In the genomic region with DNA sequence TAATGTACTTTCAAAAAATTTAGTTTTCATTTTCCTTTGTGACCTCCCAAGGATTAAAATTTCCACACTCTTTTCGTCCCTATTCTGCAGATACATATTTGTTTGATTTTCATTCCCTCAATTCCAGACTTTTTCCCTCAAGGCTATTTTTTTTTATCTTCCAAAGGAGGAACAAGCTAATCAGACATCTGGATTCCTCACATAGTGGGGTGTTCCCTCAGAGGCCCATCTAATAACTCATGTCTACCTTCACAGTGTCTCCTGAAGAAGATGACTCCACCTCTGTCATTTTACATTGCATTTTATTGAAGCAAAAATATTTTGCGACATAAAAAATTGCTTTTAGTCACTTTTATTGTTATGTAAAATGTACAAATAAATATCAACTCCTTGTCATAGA, we compare ENCODE assay signal across 29 cellular contexts.
"Had no signal": no experiment of that assay in that cellular context is flagged by ENCODE, and none has a peak within 500 bp of the region (broad histone marks: within the 10 kb centered on the region; RNA-seq: fewer than 3 reads in every experiment).

No MANE protein-coding gene starts in this region.

- H3K9me3 ChIP-seq: colonic mucosa, lower lobe of right lung, ovary, psoas muscle had no signal

- DNase-seq: activated B cell treated with CpG ODN at 0.5 μM for 24 hours; activated CD4-positive, alpha-beta memory T cell treated with anti-CD3 and anti-CD28 coated beads for 36 hours; activated CD4-positive, alpha-beta T cell treated with anti-CD3 and anti-CD28 coated beads for 4 hours; activated CD8-positive, alpha-beta memory T cell treated with anti-CD3 and anti-CD28 coated beads, Interleukin-2, amount 10 ng/mL, durations not matched to agents 7 days and 5 days; activated naive CD4-positive, alpha-beta T cell treated with Interleukin-2 at 50 U/mL for 16 hours; activated naive CD8-positive, alpha-beta T cell treated with anti-CD3 and anti-CD28 coated beads, Interleukin-2, amount 10 ng/mL, durations not matched to agents 7 days and 5 days; activated T-cell treated with anti-CD3 and anti-CD28 coated beads, Interleukin-2, amount 50 U/mL, for 1 hour; amygdala; central memory CD4-positive, alpha-beta T cell; colonic mucosa; endodermal cell; foreskin keratinocyte; glutamatergic neuron; hypothalamus; islet precursor cell; left colon; lower lobe of right lung; midbrain; ovary; psoas muscle; right cardiac atrium; stimulated activated CD4-positive, alpha-beta T cell treated with anti-CD3 and anti-CD28 coated beads, Interleukin-4, amount 100 ng/mL, for 1 hour; stimulated activated naive CD8-positive, alpha-beta T cell treated with anti-CD3 and anti-CD28 coated beads, Interleukin-15, amount 100 ng/mL, for 72 hours; T-helper 1 cell; T-helper 9 cell; trophoblast cell had no signal

- H3K4me1 ChIP-seq: colonic mucosa, lower lobe of right lung, psoas muscle had no signal

- H3K4me1 Mint-ChIP-seq: activated B cell treated with CpG ODN at 0.5 μM for 24 hours; activated CD8-positive, alpha-beta memory T cell treated with anti-CD3 and anti-CD28 coated beads, Interleukin-2, amount 10 ng/mL, durations not matched to agents 7 days and 5 days; activated naive CD8-positive, alpha-beta T cell treated with anti-CD3 and anti-CD28 coated beads, Interleukin-2, amount 10 ng/mL, durations not matched to agents 7 days and 5 days; activated T-helper 17 cell treated with anti-CD3 and anti-CD28 coated beads, Interleukin-2, amount 50 U/mL, for 72 hours; endodermal cell; stimulated activated naive CD8-positive, alpha-beta T cell treated with anti-CD3 and anti-CD28 coated beads, Interleukin-15, amount 100 ng/mL, for 72 hours had no signal

- H3K27me3 Mint-ChIP-seq: activated B cell treated with CpG ODN at 0.5 μM for 24 hours; activated CD4-positive, alpha-beta memory T cell treated with anti-CD3 and anti-CD28 coated beads for 36 hours; activated CD8-positive, alpha-beta memory T cell treated with anti-CD3 and anti-CD28 coated beads, Interleukin-2, amount 10 ng/mL, durations not matched to agents 7 days and 5 days; activated naive CD8-positive, alpha-beta T cell treated with anti-CD3 and anti-CD28 coated beads, Interleukin-2, amount 10 ng/mL, durations not matched to agents 7 days and 5 days; activated T-helper 17 cell treated with anti-CD3 and anti-CD28 coated beads, Interleukin-2, amount 50 U/mL, for 72 hours; stimulated activated naive CD8-positive, alpha-beta T cell treated with anti-CD3 and anti-CD28 coated beads, Interleukin-15, amount 100 ng/mL, for 72 hours had no signal

- H3K27ac ChIP-seq: colonic mucosa, foreskin keratinocyte, lower lobe of right lung, ovary, psoas muscle, skin epidermis had no signal

- H3K4me3 ChIP-seq: colonic mucosa, lower lobe of right lung, ovary, psoas muscle, skin epidermis had no signal

- H3K36me3 ChIP-seq: colonic mucosa, lower lobe of right lung, ovary had no signal

- H3K4me3 Mint-ChIP-seq: activated B cell treated with CpG ODN at 0.5 μM for 24 hours; activated CD4-positive, alpha-beta memory T cell treated with anti-CD3 and anti-CD28 coated beads for 36 hours; activated CD8-positive, alpha-beta memory T cell treated with anti-CD3 and anti-CD28 coated beads, Interleukin-2, amount 10 ng/mL, durations not matched to agents 7 days and 5 days; activated naive CD8-positive, alpha-beta T cell treated with anti-CD3 and anti-CD28 coated beads, Interleukin-2, amount 10 ng/mL, durations not matched to agents 7 days and 5 days; activated T-helper 17 cell treated with anti-CD3 and anti-CD28 coated beads, Interleukin-2, amount 50 U/mL, for 72 hours; brain; endodermal cell; stimulated activated naive CD8-positive, alpha-beta T cell treated with anti-CD3 and anti-CD28 coated beads, Interleukin-15, amount 100 ng/mL, for 72 hours had no signal

- H3K36me3 Mint-ChIP-seq: activated CD4-positive, alpha-beta memory T cell treated with anti-CD3 and anti-CD28 coated beads for 36 hours; activated CD8-positive, alpha-beta memory T cell treated with anti-CD3 and anti-CD28 coated beads, Interleukin-2, amount 10 ng/mL, durations not matched to agents 7 days and 5 days; activated naive CD8-positive, alpha-beta T cell treated with anti-CD3 and anti-CD28 coated beads, Interleukin-2, amount 10 ng/mL, durations not matched to agents 7 days and 5 days; brain had no signal

- ATAC-seq: activated CD8-positive, alpha-beta memory T cell treated with anti-CD3 and anti-CD28 coated beads, Interleukin-2, amount 10 ng/mL, durations not matched to agents 7 days and 5 days; activated T-helper 17 cell treated with anti-CD3 and anti-CD28 coated beads, Interleukin-2, amount 50 U/mL, for 72 hours; foreskin keratinocyte; left colon; lower lobe of right lung; psoas muscle; right cardiac atrium; stimulated activated naive CD8-positive, alpha-beta T cell treated with anti-CD3 and anti-CD28 coated beads, Interleukin-15, amount 100 ng/mL, for 72 hours had no signal

- H3K27me3 ChIP-seq: colonic mucosa, foreskin keratinocyte, ovary had no signal

- H3K27ac Mint-ChIP-seq: activated B cell treated with CpG ODN at 0.5 μM for 24 hours; activated CD4-positive, alpha-beta memory T cell treated with anti-CD3 and anti-CD28 coated beads for 36 hours; activated CD8-positive, alpha-beta memory T cell treated with anti-CD3 and anti-CD28 coated beads, Interleukin-2, amount 10 ng/mL, durations not matched to agents 7 days and 5 days; activated naive CD8-positive, alpha-beta T cell treated with anti-CD3 and anti-CD28 coated beads, Interleukin-2, amount 10 ng/mL, durations not matched to agents 7 days and 5 days; activated T-helper 17 cell treated with anti-CD3 and anti-CD28 coated beads, Interleukin-2, amount 50 U/mL, for 72 hours; brain; endodermal cell; stimulated activated naive CD8-positive, alpha-beta T cell treated with anti-CD3 and anti-CD28 coated beads, Interleukin-15, amount 100 ng/mL, for 72 hours had no signal

- H3K9me3 Mint-ChIP-seq: activated B cell treated with CpG ODN at 0.5 μM for 24 hours; activated CD4-positive, alpha-beta memory T cell treated with anti-CD3 and anti-CD28 coated beads for 36 hours; activated naive CD8-positive, alpha-beta T cell treated with anti-CD3 and anti-CD28 coated beads, Interleukin-2, amount 10 ng/mL, durations not matched to agents 7 days and 5 days; activated T-helper 17 cell treated with anti-CD3 and anti-CD28 coated beads, Interleukin-2, amount 50 U/mL, for 72 hours; endodermal cell; stimulated activated naive CD8-positive, alpha-beta T cell treated with anti-CD3 and anti-CD28 coated beads, Interleukin-15, amount 100 ng/mL, for 72 hours had no signal
